1 cellular context compared by ENCODE assay signal in the genomic region with DNA sequence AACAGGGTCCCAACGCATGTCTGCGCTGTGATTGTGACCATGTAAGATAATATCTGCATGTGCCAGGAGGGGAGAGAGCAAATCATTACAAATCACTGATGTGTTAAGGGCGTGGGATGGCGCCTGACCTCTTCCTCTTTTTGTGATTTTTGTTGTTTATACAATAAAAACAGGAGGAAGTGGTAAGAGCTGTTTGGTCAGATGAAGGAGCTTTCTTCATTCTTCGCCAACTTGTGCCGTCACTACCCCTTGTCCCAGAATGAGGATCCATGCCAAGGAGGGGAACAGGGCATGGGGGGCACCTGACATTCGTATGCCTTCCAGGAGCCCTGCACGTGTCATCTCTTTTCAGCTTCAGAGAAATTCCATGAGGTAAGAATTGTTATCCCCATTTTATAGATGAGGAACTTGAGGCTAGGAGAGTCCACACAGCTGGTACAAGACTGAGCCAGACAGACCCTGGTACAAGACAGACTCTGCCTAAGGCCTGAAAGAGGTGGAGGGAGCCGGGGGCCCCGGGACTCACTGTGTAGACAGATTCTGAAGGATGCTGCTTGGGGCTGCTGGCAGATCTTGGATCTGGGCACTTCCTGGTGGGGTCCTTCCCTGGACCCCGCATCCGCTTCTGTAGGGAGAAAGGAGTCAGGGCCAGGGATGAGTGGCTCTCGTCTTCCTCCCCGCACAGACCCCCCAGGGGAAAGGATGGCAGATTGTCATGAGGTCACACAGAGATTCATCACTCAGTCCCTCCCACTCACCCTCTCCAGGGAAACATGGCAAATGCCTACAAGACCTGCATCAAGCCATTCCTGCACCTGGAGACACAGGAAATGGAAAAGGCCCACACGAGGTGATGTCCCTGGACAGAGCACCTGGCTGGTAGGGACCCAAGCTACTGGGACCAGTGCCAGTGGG.
A peak's percentile ranks its signal among the peaks of the same experiment; 100 is the strongest.
TF ChIP-seq lines count a peak whose summit lies in the region.

No MANE protein-coding gene starts in this region.

TF ChIP-seq in K562, 482 proteins besides CTCF, POLR2A, EP300 and RAD21 (continued from another document and continues in another):
- TF ChIP-seq, protein P1, sequence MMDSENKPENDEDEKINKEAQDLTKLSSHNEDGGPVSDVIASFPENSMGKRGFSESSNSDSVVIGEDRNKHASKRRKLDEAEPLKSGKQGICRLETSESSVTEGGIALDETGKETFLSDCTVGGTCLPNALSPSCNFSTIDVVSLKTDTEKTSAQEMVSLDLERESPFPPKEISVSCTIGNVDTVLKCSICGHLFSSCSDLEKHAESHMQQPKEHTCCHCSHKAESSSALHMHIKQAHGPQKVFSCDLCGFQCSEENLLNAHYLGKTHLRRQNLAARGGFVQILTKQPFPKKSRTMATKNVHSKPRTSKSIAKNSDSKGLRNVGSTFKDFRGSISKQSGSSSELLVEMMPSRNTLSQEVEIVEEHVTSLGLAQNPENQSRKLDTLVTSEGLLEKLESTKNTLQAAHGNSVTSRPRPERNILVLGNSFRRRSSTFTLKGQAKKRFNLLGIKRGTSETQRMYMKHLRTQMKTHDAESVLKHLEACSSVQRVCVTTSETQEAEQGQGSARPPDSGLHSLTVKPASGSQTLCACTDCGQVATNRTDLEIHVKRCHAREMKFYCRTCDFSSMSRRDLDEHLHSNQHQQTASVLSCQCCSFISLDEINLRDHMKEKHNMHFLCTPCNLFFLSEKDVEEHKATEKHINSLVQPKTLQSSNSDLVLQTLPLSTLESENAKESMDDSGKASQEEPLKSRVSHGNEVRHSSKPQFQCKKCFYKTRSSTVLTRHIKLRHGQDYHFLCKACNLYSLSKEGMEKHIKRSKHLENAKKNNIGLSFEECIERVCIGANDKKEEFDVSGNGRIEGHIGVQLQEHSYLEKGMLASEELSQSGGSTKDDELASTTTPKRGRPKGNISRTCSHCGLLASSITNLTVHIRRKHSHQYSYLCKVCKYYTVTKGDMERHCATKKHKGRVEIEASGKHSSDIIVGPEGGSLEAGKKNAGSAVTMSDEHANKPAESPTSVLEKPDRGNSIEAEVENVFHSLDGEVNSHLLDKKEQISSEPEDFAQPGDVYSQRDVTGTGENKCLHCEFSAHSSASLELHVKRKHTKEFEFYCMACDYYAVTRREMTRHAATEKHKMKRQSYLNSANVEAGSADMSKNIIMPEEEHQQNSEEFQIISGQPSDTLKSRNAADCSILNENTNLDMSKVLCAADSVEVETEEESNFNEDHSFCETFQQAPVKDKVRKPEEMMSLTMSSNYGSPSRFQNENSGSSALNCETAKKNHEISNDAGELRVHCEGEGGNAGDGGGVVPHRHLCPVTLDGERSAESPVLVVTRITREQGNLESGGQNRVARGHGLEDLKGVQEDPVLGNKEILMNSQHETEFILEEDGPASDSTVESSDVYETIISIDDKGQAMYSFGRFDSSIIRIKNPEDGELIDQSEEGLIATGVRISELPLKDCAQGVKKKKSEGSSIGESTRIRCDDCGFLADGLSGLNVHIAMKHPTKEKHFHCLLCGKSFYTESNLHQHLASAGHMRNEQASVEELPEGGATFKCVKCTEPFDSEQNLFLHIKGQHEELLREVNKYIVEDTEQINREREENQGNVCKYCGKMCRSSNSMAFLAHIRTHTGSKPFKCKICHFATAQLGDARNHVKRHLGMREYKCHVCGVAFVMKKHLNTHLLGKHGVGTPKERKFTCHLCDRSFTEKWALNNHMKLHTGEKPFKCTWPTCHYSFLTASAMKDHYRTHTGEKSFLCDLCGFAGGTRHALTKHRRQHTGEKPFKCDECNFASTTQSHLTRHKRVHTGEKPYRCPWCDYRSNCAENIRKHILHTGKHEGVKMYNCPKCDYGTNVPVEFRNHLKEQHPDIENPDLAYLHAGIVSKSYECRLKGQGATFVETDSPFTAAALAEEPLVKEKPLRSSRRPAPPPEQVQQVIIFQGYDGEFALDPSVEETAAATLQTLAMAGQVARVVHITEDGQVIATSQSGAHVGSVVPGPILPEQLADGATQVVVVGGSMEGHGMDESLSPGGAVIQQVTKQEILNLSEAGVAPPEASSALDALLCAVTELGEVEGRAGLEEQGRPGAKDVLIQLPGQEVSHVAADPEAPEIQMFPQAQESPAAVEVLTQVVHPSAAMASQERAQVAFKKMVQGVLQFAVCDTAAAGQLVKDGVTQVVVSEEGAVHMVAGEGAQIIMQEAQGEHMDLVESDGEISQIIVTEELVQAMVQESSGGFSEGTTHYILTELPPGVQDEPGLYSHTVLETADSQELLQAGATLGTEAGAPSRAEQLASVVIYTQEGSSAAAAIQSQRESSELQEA (IDR thresholded peaks at IDR 0.05; ENCODE audit: low read depth): no peak
- TF ChIP-seq SMARCC2 (IDR thresholded peaks at IDR 0.05; ENCODE audit: low read depth) (no peak), ZNF41 (CRISPR knock-in tag; conservative IDR thresholded peaks at IDR 0.05) (no peak), HDAC1 (IDR thresholded peaks at IDR 0.05) (peak in 1 of 2 experiments; percentile 75; a peak in 2 of 4 replicates), FOXK1 (CRISPR knock-in tag; IDR thresholded peaks at IDR 0.05; ENCODE audit: borderline replicate concordance) (no peak), LEF1 (IDR thresholded peaks at IDR 0.05) (no peak), SIRT6 (IDR thresholded peaks at IDR 0.05; ENCODE audit: low read depth, low read length) (no peak), HDAC2 (IDR thresholded peaks at IDR 0.05) (0 out of 2 replicates have a peak, but pooled peaks have one; percentile 39), TFAM (CRISPR knock-in tag; conservative IDR thresholded peaks at IDR 0.05) (no peak), SIX5 (IDR thresholded peaks at IDR 0.05; ENCODE audit: borderline replicate concordance in 1 of 2, insufficient read depth in 1 of 2, low read depth in 1 of 2, low read length in 2 of 2) (no peak), FOXA3 (CRISPR knock-in tag; conservative IDR thresholded peaks at IDR 0.05 in 1 of 2, IDR thresholded peaks at IDR 0.05 in 1 of 2) (no peak), CBX3 (IDR thresholded peaks at IDR 0.05; ENCODE audit: borderline replicate concordance in 1 of 2, low read length in 2 of 2) (no peak), HMG20B (CRISPR knock-in tag; IDR thresholded peaks at IDR 0.05) (no peak), BHLHE40 (IDR thresholded peaks at IDR 0.05; ENCODE audit: low read length) (peak; percentile 80), CBFA2T3 (IDR thresholded peaks at IDR 0.05) (0 out of 2 replicates have a peak, but pooled peaks have one; percentile 27), SLC30A9 (CRISPR knock-in tag; IDR thresholded peaks at IDR 0.05) (no peak), RHOXF2B (CRISPR knock-in tag; conservative IDR thresholded peaks at IDR 0.05) (no peak), ERF (CRISPR knock-in tag; IDR thresholded peaks at IDR 0.05) (no peak), HLTF (IDR thresholded peaks at IDR 0.05) (no peak), ZNF165 (CRISPR knock-in tag; IDR thresholded peaks at IDR 0.05; ENCODE audit: borderline replicate concordance) (no peak)
- TF ChIP-seq, protein P2, sequence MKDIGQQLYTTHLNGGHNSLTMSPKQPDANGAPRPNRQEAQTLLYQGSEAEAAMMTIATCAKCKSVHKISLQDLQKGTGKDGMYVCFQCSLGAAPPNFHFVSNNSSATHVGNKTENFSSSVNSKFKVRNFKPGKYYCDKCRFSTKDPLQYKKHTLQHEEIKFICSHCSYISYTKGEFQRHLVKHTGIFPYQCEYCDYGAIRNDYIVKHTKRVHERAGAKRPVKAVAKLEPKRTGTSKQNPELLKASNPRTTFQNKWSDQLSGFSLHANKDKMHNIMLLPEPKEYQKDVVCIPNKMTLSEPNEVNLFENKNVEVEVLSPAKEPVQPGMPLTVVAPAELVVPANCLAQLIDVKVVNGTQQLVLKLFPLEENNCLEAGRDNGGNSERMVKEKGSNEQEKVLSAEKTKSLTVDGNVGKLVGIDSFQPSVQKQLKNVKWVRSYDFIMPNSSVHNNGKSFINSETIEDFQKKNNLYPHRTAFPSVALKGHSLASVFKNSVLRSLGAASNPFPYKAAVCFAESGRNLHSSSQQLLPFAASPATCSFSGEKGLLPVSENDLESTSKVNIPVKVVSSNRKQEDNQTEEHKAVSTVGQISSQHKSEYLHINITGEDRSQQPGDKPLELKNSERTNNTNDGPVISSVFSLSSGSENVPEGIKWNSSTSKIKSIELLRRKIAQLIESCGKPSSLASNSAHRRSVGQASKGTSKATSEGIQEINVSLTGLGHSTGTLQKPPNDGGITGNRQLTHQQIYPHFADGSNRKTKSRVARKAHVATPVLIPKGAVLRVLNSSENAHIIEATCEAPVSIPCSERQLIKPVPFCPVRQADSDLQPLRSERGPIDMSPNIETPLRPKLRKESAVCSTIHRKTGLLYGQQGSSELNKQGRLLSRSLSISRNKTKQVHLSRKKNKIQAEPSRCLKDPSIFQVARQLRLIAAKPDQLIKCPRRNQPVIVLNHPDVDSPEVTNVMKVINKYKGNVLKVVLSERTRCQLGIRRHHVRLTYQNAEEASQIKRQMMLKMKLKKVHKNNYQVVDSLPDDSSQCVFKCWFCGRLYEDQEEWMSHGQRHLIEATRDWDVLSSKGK (CRISPR knock-in tag; IDR thresholded peaks at IDR 0.05): no peak
- TF ChIP-seq, protein P3, sequence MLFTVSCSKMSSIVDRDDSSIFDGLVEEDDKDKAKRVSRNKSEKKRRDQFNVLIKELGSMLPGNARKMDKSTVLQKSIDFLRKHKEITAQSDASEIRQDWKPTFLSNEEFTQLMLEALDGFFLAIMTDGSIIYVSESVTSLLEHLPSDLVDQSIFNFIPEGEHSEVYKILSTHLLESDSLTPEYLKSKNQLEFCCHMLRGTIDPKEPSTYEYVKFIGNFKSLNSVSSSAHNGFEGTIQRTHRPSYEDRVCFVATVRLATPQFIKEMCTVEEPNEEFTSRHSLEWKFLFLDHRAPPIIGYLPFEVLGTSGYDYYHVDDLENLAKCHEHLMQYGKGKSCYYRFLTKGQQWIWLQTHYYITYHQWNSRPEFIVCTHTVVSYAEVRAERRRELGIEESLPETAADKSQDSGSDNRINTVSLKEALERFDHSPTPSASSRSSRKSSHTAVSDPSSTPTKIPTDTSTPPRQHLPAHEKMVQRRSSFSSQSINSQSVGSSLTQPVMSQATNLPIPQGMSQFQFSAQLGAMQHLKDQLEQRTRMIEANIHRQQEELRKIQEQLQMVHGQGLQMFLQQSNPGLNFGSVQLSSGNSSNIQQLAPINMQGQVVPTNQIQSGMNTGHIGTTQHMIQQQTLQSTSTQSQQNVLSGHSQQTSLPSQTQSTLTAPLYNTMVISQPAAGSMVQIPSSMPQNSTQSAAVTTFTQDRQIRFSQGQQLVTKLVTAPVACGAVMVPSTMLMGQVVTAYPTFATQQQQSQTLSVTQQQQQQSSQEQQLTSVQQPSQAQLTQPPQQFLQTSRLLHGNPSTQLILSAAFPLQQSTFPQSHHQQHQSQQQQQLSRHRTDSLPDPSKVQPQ (CRISPR knock-in tag; IDR thresholded peaks at IDR 0.05; ENCODE audit: borderline replicate concordance): no peak
- TF ChIP-seq, protein P4, sequence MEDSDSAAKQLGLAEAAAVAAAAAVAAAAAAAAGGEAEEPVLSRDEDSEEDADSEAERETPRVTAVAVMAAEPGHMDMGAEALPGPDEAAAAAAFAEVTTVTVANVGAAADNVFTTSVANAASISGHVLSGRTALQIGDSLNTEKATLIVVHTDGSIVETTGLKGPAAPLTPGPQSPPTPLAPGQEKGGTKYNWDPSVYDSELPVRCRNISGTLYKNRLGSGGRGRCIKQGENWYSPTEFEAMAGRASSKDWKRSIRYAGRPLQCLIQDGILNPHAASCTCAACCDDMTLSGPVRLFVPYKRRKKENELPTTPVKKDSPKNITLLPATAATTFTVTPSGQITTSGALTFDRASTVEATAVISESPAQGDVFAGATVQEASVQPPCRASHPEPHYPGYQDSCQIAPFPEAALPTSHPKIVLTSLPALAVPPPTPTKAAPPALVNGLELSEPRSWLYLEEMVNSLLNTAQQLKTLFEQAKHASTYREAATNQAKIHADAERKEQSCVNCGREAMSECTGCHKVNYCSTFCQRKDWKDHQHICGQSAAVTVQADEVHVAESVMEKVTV (CRISPR knock-in tag; IDR thresholded peaks at IDR 0.05): no peak
- TF ChIP-seq, protein P5, sequence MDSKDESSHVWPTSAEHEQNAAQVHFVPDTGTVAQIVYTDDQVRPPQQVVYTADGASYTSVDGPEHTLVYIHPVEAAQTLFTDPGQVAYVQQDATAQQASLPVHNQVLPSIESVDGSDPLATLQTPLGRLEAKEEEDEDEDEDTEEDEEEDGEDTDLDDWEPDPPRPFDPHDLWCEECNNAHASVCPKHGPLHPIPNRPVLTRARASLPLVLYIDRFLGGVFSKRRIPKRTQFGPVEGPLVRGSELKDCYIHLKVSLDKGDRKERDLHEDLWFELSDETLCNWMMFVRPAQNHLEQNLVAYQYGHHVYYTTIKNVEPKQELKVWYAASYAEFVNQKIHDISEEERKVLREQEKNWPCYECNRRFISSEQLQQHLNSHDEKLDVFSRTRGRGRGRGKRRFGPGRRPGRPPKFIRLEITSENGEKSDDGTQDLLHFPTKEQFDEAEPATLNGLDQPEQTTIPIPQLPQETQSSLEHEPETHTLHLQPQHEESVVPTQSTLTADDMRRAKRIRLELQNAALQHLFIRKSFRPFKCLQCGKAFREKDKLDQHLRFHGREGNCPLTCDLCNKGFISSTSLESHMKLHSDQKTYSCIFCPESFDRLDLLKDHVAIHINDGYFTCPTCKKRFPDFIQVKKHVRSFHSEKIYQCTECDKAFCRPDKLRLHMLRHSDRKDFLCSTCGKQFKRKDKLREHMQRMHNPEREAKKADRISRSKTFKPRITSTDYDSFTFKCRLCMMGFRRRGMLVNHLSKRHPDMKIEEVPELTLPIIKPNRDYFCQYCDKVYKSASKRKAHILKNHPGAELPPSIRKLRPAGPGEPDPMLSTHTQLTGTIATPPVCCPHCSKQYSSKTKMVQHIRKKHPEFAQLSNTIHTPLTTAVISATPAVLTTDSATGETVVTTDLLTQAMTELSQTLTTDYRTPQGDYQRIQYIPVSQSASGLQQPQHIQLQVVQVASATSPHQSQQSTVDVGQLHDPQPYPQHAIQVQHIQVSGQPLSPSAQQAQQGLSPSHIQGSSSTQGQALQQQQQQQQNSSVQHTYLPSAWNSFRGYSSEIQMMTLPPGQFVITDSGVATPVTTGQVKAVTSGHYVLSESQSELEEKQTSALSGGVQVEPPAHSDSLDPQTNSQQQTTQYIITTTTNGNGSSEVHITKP (IDR thresholded peaks at IDR 0.05; ENCODE audit: partially characterized antibody): no peak
- TF ChIP-seq, protein P6, sequence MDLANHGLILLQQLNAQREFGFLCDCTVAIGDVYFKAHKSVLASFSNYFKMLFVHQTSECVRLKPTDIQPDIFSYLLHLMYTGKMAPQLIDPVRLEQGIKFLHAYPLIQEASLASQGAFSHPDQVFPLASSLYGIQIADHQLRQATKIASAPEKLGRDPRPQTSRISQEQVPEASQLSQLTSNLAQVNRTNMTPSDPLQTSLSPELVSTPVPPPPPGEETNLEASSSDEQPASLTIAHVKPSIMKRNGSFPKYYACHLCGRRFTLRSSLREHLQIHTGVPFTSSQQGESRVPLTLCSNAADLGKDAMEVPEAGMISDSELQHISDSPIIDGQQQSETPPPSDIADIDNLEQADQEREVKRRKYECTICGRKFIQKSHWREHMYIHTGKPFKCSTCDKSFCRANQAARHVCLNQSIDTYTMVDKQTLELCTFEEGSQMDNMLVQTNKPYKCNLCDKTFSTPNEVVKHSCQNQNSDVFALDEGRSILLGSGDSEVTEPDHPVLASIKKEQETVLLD (IDR thresholded peaks at IDR 0.05): no peak
- TF ChIP-seq, protein P7, sequence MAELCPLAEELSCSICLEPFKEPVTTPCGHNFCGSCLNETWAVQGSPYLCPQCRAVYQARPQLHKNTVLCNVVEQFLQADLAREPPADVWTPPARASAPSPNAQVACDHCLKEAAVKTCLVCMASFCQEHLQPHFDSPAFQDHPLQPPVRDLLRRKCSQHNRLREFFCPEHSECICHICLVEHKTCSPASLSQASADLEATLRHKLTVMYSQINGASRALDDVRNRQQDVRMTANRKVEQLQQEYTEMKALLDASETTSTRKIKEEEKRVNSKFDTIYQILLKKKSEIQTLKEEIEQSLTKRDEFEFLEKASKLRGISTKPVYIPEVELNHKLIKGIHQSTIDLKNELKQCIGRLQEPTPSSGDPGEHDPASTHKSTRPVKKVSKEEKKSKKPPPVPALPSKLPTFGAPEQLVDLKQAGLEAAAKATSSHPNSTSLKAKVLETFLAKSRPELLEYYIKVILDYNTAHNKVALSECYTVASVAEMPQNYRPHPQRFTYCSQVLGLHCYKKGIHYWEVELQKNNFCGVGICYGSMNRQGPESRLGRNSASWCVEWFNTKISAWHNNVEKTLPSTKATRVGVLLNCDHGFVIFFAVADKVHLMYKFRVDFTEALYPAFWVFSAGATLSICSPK (IDR thresholded peaks at IDR 0.05; ENCODE audit: borderline replicate concordance): no peak
